1 cellular context compared by ENCODE assay signal in genomic region chr6:36888115-36888643, GRCh38.
TF ChIP-seq lines count a peak whose summit lies in the region.

No MANE protein-coding gene starts in this region.

TF ChIP-seq in K562, 482 proteins besides CTCF, POLR2A, EP300 and RAD21:
- TF ChIP-seq FOXJ3 (CRISPR knock-in tag; IDR thresholded peaks at IDR 0.05) (no peak), ZNF592 (IDR thresholded peaks at IDR 0.05) (peak; percentile 65; the same call in 1 of the 2 replicates), ZC3H11A (IDR thresholded peaks at IDR 0.05; ENCODE audit: low read depth, low read length) (no peak), NUFIP1 (IDR thresholded peaks at IDR 0.05; ENCODE audit: partially characterized antibody) (peak; percentile 8), NR0B1 (IDR thresholded peaks at IDR 0.05; ENCODE audit: partially characterized antibody) (no peak), MAZ (CRISPR knock-in tag; conservative IDR thresholded peaks at IDR 0.05 in 1 of 2, IDR thresholded peaks at IDR 0.05 in 1 of 2) (0 out of 4 replicates have a peak, but pooled peaks of 1 of the 2 experiments have one; percentile 14), CREB3 (tag; conservative IDR thresholded peaks at IDR 0.05; ENCODE audit: low read depth) (peak; percentile 65; the same call in 1 of the 2 replicates), MYC (IDR thresholded peaks at IDR 0.05; ENCODE audit: low read depth, low read length) (0 out of 2 replicates have a peak, but pooled peaks have one; percentile 5), MYC (CRISPR knock-in tag; IDR thresholded peaks at IDR 0.05; ENCODE audit: borderline replicate concordance, low read depth) (no peak), MGA (IDR thresholded peaks at IDR 0.05) (peak; percentile 62), SMAD4 (CRISPR knock-in tag; conservative IDR thresholded peaks at IDR 0.05) (0 out of 2 replicates have a peak, but pooled peaks have one; percentile 55), BACH1 (tag; IDR thresholded peaks at IDR 0.05) (0 out of 2 replicates have a peak, but pooled peaks have one; percentile 14), DACH1 (IDR thresholded peaks at IDR 0.05; ENCODE audit: partially characterized antibody) (no peak)
